ENCODE assay signal across 8 cellular contexts in genomic region chr1:148522072-148522471, GRCh38. TPM values are rescaled to one million over a fixed set of nuclear protein-coding genes. Genes with fewer than 3 reads are reported as not detected.
DNase-seq lines count a peak whose midpoint lies in the region; ATAC-seq, FAIRE-seq and TF ChIP-seq lines count a peak whose summit lies in the region.
"Not testable (repeated sequence)": the region's sequence is repeated elsewhere in the genome, so short reads cannot be mapped to it uniquely, and the experiment has no call there.

No MANE protein-coding gene starts in this region.

- H3K36me3 Mint-ChIP-seq in dendritic cell treated with granulocyte-macrophage colony-stimulating factor and Interleukin-4, amounts not matched to agents 40 ng/mL and 50 ng/mL, for 4 days (ENCODE audit: low read depth): not testable (repeated sequence)

- TF ChIP-seq CTCF in A549 (IDR thresholded peaks at IDR 0.05); OCI-LY3 (IDR thresholded peaks at IDR 0.05; ENCODE audit: low read depth, low read length); HepG2 (CRISPR knock-in tag; IDR thresholded peaks at IDR 0.05): not testable (repeated sequence)

- not testable (repeated sequence) for BruUV-seq in HepG2 (replicated peaks; lab: Mats Ljungman, UMichigan)

- peak overlapping the region; percentile 81 for H3K4me3 Mint-ChIP-seq in dendritic cell treated with granulocyte-macrophage colony-stimulating factor and Interleukin-4, amounts not matched to agents 40 ng/mL and 50 ng/mL, for 4 days

- not testable (repeated sequence) for H3K27me3 ChIP-seq in OCI-LY3 (ENCODE audit: low read depth, low read length); HepG2 (ENCODE audit: control insufficient read depth in 1 of 2, insufficient read depth in 2 of 2, low read length in 2 of 2)

- not testable (repeated sequence) for H3K9me3 Mint-ChIP-seq in dendritic cell treated with granulocyte-macrophage colony-stimulating factor and Interleukin-4, amounts not matched to agents 40 ng/mL and 50 ng/mL, for 4 days

- ATAC-seq in A549: peak; percentile 79 to 85
- ATAC-seq in GM19455 (IDR thresholded peaks at IDR 0.05; ENCODE audit: unreplicated experiment): peak; percentile 47
- ATAC-seq in HepG2: peak; percentile 30

- H3K4me1 Mint-ChIP-seq in dendritic cell treated with granulocyte-macrophage colony-stimulating factor and Interleukin-4, amounts not matched to agents 40 ng/mL and 50 ng/mL, for 4 days (ENCODE audit: low read depth): not testable (repeated sequence)

- H3K9me3 ChIP-seq in A549; OCI-LY3 (ENCODE audit: insufficient read depth, low read length); HepG2 (ENCODE audit: low read length): not testable (repeated sequence)

- peak; percentile 28; the same call in 1 of the 2 replicates for TF ChIP-seq POLR2A in A549 (IDR thresholded peaks at IDR 0.05; ENCODE audit: low read length)
- not testable (repeated sequence) for TF ChIP-seq POLR2A in HepG2 (IDR thresholded peaks at IDR 0.05; ENCODE audit: insufficient read depth in 1 of 2, low read depth in 2 of 2, low read length in 2 of 2)

- H3K27ac ChIP-seq in A549: peak overlapping the region; percentile 71 to 89
- peak overlapping the region; percentile 58; the same call in 1 of the 2 replicates for H3K27ac ChIP-seq in OCI-LY3 (ENCODE audit: low read length)
- H3K27ac ChIP-seq in HepG2 (ENCODE audit: extremely low read length, insufficient read depth, low read length): not testable (repeated sequence)

- POLR2A ChIA-PET in A549 (lab: Yijun Ruan, JAX): interaction anchor here (1.0 to 1.7 kb wide), 2 partner anchors 133 to 259 kb away, joined by 3 to 17 read pairs; no protein-coding TSS in a partner anchor
- POLR2A ChIA-PET in HepG2 (lab: Yijun Ruan, JAX): not testable (repeated sequence)

- H3K36me3 ChIP-seq in OCI-LY3 (replicated peaks; ENCODE audit: low read depth, low read length); HepG2 (replicated peaks in 1 of 2; ENCODE audit: control insufficient read depth in 1 of 2, insufficient read depth in 2 of 2, low read length in 2 of 2): not testable (repeated sequence)

- CTCF ChIA-PET in A549 (lab: Yijun Ruan, JAX); HepG2 (lab: Yijun Ruan, JAX; ENCODE audit: low intra/inter-chr PET ratio, low total read pairs): not testable (repeated sequence)

- not testable (repeated sequence) for TF ChIP-seq RAD21 in A549 (conservative IDR thresholded peaks at IDR 0.05 in 1 of 2, IDR thresholded peaks at IDR 0.05 in 1 of 2); HepG2 (CRISPR knock-in tag; IDR thresholded peaks at IDR 0.05)

- not testable (repeated sequence) for FAIRE-seq in A549 (lab: Jason Lieb, UNC); HepG2 (lab: Jason Lieb, UNC)

- peak overlapping the region; percentile 91 for H3K27ac Mint-ChIP-seq in dendritic cell treated with granulocyte-macrophage colony-stimulating factor and Interleukin-4, amounts not matched to agents 40 ng/mL and 50 ng/mL, for 4 days

- not testable (repeated sequence) for H3K27me3 Mint-ChIP-seq in dendritic cell treated with granulocyte-macrophage colony-stimulating factor and Interleukin-4, amounts not matched to agents 40 ng/mL and 50 ng/mL, for 4 days

- H4K20me1 ChIP-seq in OCI-LY3 (ENCODE audit: insufficient read depth, low read length); HepG2 (ENCODE audit: insufficient read depth, low read length): not testable (repeated sequence)

- H2AFZ ChIP-seq in OCI-LY3 (ENCODE audit: low read depth, low read length); HepG2 (ENCODE audit: low read length): not testable (repeated sequence)

- in situ Hi-C loops in HepG2 (cut with HindIII; ENCODE audit: extremely low pct_ligation_motif_present, low pct_unique_long_range_greater_than_20kb): not testable (repeated sequence)

- not testable (repeated sequence) for H3K4me1 ChIP-seq in A549; OCI-LY3 (ENCODE audit: low read length); HepG2 (ENCODE audit: insufficient read depth, low read length)

- H3K4me2 ChIP-seq in A549: peak overlapping the region; percentile 74
- peak overlapping the region; percentile 53; the same call in 1 of the 2 replicates for H3K4me2 ChIP-seq in OCI-LY3 (ENCODE audit: low read length)
- H3K4me2 ChIP-seq in HepG2 (ENCODE audit: low read depth, low read length): 0 out of 2 replicates have a peak overlapping the region, but pooled peaks have one; percentile 18

- under 1% methylated on average over 17 of the region's 23 CpGs for WGBS in A549 (ENCODE audit: missing lambda C conversion rate)
- WGBS in HepG2 (ENCODE audit: low lambda C conversion rate): 68% methylated on average over 15 of the region's 23 CpGs

- intact Hi-C loops in dendritic cell treated with granulocyte-macrophage colony-stimulating factor and Interleukin-4, amounts not matched to agents 40 ng/mL and 50 ng/mL, for 4 days (cut with micrococcal nuclease); HepG2 (cut with micrococcal nuclease; ENCODE audit: unreplicated experiment): not testable (repeated sequence)

- DNase-seq in A549 (ENCODE audit: low read depth in 1 of 2, low spot score in 1 of 2): peak in 1 of 2 experiments; percentile 94
- peak; percentile 73 for DNase-seq in Jurkat, Clone E6-1 (ENCODE audit: low read depth, low spot score)
- DNase-seq in activated CD8-positive, alpha-beta memory T cell treated with anti-CD3 and anti-CD28 coated beads for 4 hours (ENCODE audit: low read depth in 2 of 2): peak; percentile 63 to 71
- peak; percentile 23 for DNase-seq in HepG2 (ENCODE audit: low spot score)
- DNase-seq in stimulated activated CD4-positive, alpha-beta T cell treated with anti-CD3 and anti-CD28 coated beads, Interleukin-15, amount 100 ng/mL, for 1 hour (ENCODE audit: low read depth in 1 of 2, low spot score in 1 of 2): peak; percentile 63 to 69

- H3K79me2 ChIP-seq in OCI-LY3 (ENCODE audit: low read length); HepG2 (ENCODE audit: insufficient read depth, low read length): not testable (repeated sequence)

- H3K4me3 ChIP-seq in A549 (peak overlapping the region; percentile 36), OCI-LY3 (ENCODE audit: low read length) (peak overlapping the region; percentile 76)
- H3K4me3 ChIP-seq in Jurkat, Clone E6-1 (ENCODE audit: low read length); HepG2 (replicated peaks in 1 of 3; ENCODE audit: insufficient read depth in 1 of 3, low read depth in 2 of 3, low read length in 3 of 3): not testable (repeated sequence)

- peak overlapping the region; percentile 59; the same call in 1 of the 2 replicates for H3K9ac ChIP-seq in OCI-LY3 (ENCODE audit: low read length)
- not testable (repeated sequence) for H3K9ac ChIP-seq in HepG2 (ENCODE audit: insufficient read depth, low read depth, low read length)

- not testable (repeated sequence) for TF ChIP-seq EP300 in A549 (IDR thresholded peaks at IDR 0.05); HepG2 (IDR thresholded peaks at IDR 0.05; ENCODE audit: low read depth in 2 of 2, low read length in 2 of 2); HepG2 (CRISPR knock-in tag; IDR thresholded peaks at IDR 0.05; ENCODE audit: borderline replicate concordance)

TF ChIP-seq in A549, 52 proteins besides CTCF, POLR2A, EP300 and RAD21:
- peak; percentile 47; the same call in 1 of the 2 replicates for TF ChIP-seq EHMT2 (IDR thresholded peaks at IDR 0.05; ENCODE audit: low read depth)

TF ChIP-seq in HepG2, 621 proteins besides CTCF, POLR2A, EP300 and RAD21 (continues in another document):
- TF ChIP-seq GABPA (IDR thresholded peaks at IDR 0.05; ENCODE audit: low read depth, low read length) (0 out of 2 replicates have a peak, but pooled peaks have one; percentile 18), GABPA (CRISPR knock-in tag; IDR thresholded peaks at IDR 0.05; ENCODE audit: low read depth) (peak; percentile 23; the same call in 1 of the 2 replicates), CREB1 (IDR thresholded peaks at IDR 0.05) (peak; percentile 49; the same call in 1 of the 2 replicates), CREB1 (CRISPR knock-in tag; IDR thresholded peaks at IDR 0.05) (peak; percentile 70), HOXA3 (CRISPR knock-in tag; IDR thresholded peaks at IDR 0.05) (peak; percentile 25; the same call in 1 of the 2 replicates)

RNA-seq across cellular contexts. Expression of gene PPIAL4G, which starts 39.0 kb away (rescaled TPM):
- polyA plus RNA-seq in A549 (2011; rRNA removed) (not detected in 2 replicates), A549 (2017; fragmentation: RNase III; extraction: RNeasy Plus Mini Kit Qiagen cat#74134 plus additional on column Dnase treatment) (not detected in 3 replicates), HepG2 (2011; rRNA removed) (not detected in 2 replicates)
- polyA plus RNA-seq in A549 (2012; cell fraction: cytosol; rRNA removed): not detected in 2 replicates
- polyA plus RNA-seq in A549 (2012; cell fraction: nucleus; rRNA removed): not detected in 2 replicates
- not detected in 2 replicates for polyA minus RNA-seq in A549 (2011; rRNA and poly(A)+ RNA removed)
- not detected for polyA plus RNA-seq in Jurkat, Clone E6-1 (2012; ENCODE audit: insufficient read depth, insufficient read length)
- total RNA-seq in HepG2 (2016; rRNA removed; fragmentation: Illumina TruSeq; extraction: Trizol): not detected in 2 replicates
- not detected in 2 replicates for total RNA-seq in HepG2 (2016; cell fraction: cytosol; rRNA removed; fragmentation: Illumina TruSeq; extraction: Trizol; ENCODE audit: low read depth)
- not detected in 2 replicates for total RNA-seq in HepG2 (2016; cell fraction: insoluble cytoplasmic fraction; rRNA removed; fragmentation: Illumina TruSeq; extraction: Trizol)
- not detected in 2 replicates for total RNA-seq in HepG2 (2016; cell fraction: membrane; rRNA removed; fragmentation: Illumina TruSeq; extraction: Trizol)
- not detected in 2 replicates for total RNA-seq in HepG2 (2016; cell fraction: nucleus; rRNA removed; fragmentation: Illumina TruSeq; extraction: Trizol)
- not detected in 2 replicates for polyA plus RNA-seq in HepG2 (2011; cell fraction: cytosol; rRNA removed)
- not detected in 2 replicates for polyA plus RNA-seq in HepG2 (2011; cell fraction: nucleus; rRNA removed)
- polyA plus RNA-seq in HepG2 (2012): not detected in 2 replicates
- polyA plus RNA-seq in HepG2 (2016; cell fraction: cytosol; fragmentation: Illumina TruSeq; extraction: Trizol; ENCODE audit: low read depth): not detected in 2 replicates
- polyA plus RNA-seq in HepG2 (2016; cell fraction: insoluble cytoplasmic fraction; fragmentation: Illumina TruSeq; extraction: Trizol; ENCODE audit: low read depth): not detected in 2 replicates
- not detected in 2 replicates for polyA plus RNA-seq in HepG2 (2016; cell fraction: membrane; fragmentation: Illumina TruSeq; extraction: Trizol; ENCODE audit: low read depth)
- not detected in 2 replicates for polyA plus RNA-seq in HepG2 (2016; cell fraction: nucleus; fragmentation: Illumina TruSeq; extraction: Trizol; ENCODE audit: insufficient read depth, low read depth)
- not detected in 2 replicates for polyA minus RNA-seq in HepG2 (2011; rRNA and poly(A)+ RNA removed; ENCODE audit: low replicate concordance)
- not detected in 2 replicates for polyA minus RNA-seq in HepG2 (2011; cell fraction: cytosol; rRNA and poly(A)+ RNA removed)
- polyA minus RNA-seq in HepG2 (2011; cell fraction: nucleus; rRNA and poly(A)+ RNA removed): 0.12 TPM in 1 of 2 replicates, not detected in the other

Comparison
In these comparisons a context has a peak if more than half of its experiments do, and no peak if none do; other contexts are left out.
1. ATAC-seq: peak in every context shown above with its lines; median percentile 82 in A549; 47 in GM19455; 30 in HepG2.
2. H3K4me2 ChIP-seq: peak in every context shown above with its lines; median percentile 74 in A549; 53 in OCI-LY3; 18 in HepG2.